8 cellular contexts compared by ENCODE assay signal in genomic region chr19:3368848-3369336, GRCh38. TPM values are rescaled to one million over a fixed set of nuclear protein-coding genes. Genes with fewer than 3 reads are reported as not detected.
DNase-seq lines count a peak whose midpoint lies in the region; ATAC-seq and TF ChIP-seq lines count a peak whose summit lies in the region.

No MANE protein-coding gene starts in this region.

- H3K9me3 ChIP-seq in ascending aorta (no peaks in the 10 kb centered on the region), left lung (no peaks in the 10 kb centered on the region), tibial artery (no peaks in the 10 kb centered on the region)

- no peak for DNase-seq in activated T-cell treated with anti-CD3 and anti-CD28 coated beads, Interleukin-2, amount 50 U/mL, for 24 hours
- DNase-seq in activated T-cell treated with anti-CD3 and anti-CD28 coated beads for 4 hours (no peak), ascending aorta (ENCODE audit: low spot score in 2 of 2) (no peak), left lung (no peak), tibial artery (no peak), NCI-H2029 treated with DMSO at 0.1 percent for 48 hours (lab: John Stamatoyannopoulos, UW) (no peak)

- no peaks in the 10 kb centered on the region for H3K9me3 Mint-ChIP-seq in activated T-cell treated with anti-CD3 and anti-CD28 coated beads, Interleukin-2, amount 50 U/mL, for 24 hours

- H3K36me3 Mint-ChIP-seq in activated T-cell treated with anti-CD3 and anti-CD28 coated beads, Interleukin-2, amount 50 U/mL, for 24 hours (ENCODE audit: low read depth) = no peaks in the 10 kb centered on the region

- peaks cover 49% of the 10 kb centered on the region for H3K4me1 Mint-ChIP-seq in activated T-cell treated with anti-CD3 and anti-CD28 coated beads, Interleukin-2, amount 50 U/mL, for 24 hours (ENCODE audit: low read depth)

- ATAC-seq in left lung (no peak), HG02798 (IDR thresholded peaks at IDR 0.05; ENCODE audit: poor library complexity, unreplicated experiment) (no peak), GM21526 (IDR thresholded peaks at IDR 0.05; ENCODE audit: low FRiP score, unreplicated experiment) (no peak)

- H3K4me1 ChIP-seq in ascending aorta = peaks cover 14 to 26% of the 10 kb centered on the region in 2 donors
- peaks cover 26 to 75% of the 10 kb centered on the region in 2 donors for H3K4me1 ChIP-seq in left lung
- peaks cover 3 to 79% (median 59%) of the 10 kb centered on the region in 4 donors for H3K4me1 ChIP-seq in tibial artery

- no peak for TF ChIP-seq CTCF in ascending aorta (IDR thresholded peaks at IDR 0.05)
- TF ChIP-seq CTCF in left lung (IDR thresholded peaks at IDR 0.05) = no peak
- TF ChIP-seq CTCF in tibial artery (IDR thresholded peaks at IDR 0.05) = no peak

- intact Hi-C loops in ascending aorta (cut with DNase I) = loop anchor here (1.0 to 5.0 kb wide), 2 partner anchors 18 to 83 kb away; no protein-coding TSS in a partner anchor
- intact Hi-C loops in left lung (cut with DNase I) = no loop called here
- intact Hi-C loops in tibial artery (cut with DNase I; ENCODE audit: low total_unique reads) = loop anchor here (2.0 to 5.0 kb wide), 2 partner anchors 32 to 33 kb away; no protein-coding TSS in a partner anchor

- H3K27ac Mint-ChIP-seq in activated T-cell treated with anti-CD3 and anti-CD28 coated beads, Interleukin-2, amount 50 U/mL, for 24 hours = peak overlapping the region; percentile 6

- H3K27ac ChIP-seq in ascending aorta (peak overlapping the region; percentile 100), left lung (peak overlapping the region; percentile 90 to 92), tibial artery (peak overlapping the region; percentile 99 to 100)

- H3K36me3 ChIP-seq in ascending aorta (no peaks in the 10 kb centered on the region), left lung (no peaks in the 10 kb centered on the region), tibial artery (no peaks in the 10 kb centered on the region)

- H3K27me3 ChIP-seq in ascending aorta (no peaks in the 10 kb centered on the region), left lung (no peaks in the 10 kb centered on the region), tibial artery (no peaks in the 10 kb centered on the region)

- H3K4me3 Mint-ChIP-seq in activated T-cell treated with anti-CD3 and anti-CD28 coated beads, Interleukin-2, amount 50 U/mL, for 24 hours = peak overlapping the region; percentile 25

- H3K4me3 ChIP-seq in ascending aorta = peak overlapping the region; percentile 99
- peak overlapping the region; percentile 82 to 94 for H3K4me3 ChIP-seq in left lung
- H3K4me3 ChIP-seq in tibial artery = peak overlapping the region; percentile 98

- H3K27me3 Mint-ChIP-seq in activated T-cell treated with anti-CD3 and anti-CD28 coated beads, Interleukin-2, amount 50 U/mL, for 24 hours = no peaks in the 10 kb centered on the region

RNA-seq across cellular contexts. Expression of gene NFIC, which starts 2.5 kb away (rescaled TPM):
- 194 TPM for total RNA-seq in ascending aorta
- 100 to 1,000 TPM; 138 to 163 TPM for total RNA-seq in left lung

Comparison
In these comparisons a context has a peak if more than half of its experiments do, and no peak if none do; other contexts are left out.
1. intact Hi-C loops: an anchor here in ascending aorta (1.0 to 5.0 kb wide) and tibial artery (2.0 to 5.0 kb wide); none called in left lung.